Comparison of ENCODE assay signal across 34 cellular contexts in genomic region chr5:150174285-150174684, GRCh38. TPM values are rescaled to one million over a fixed set of nuclear protein-coding genes. Genes with fewer than 3 reads are reported as not detected.
"Had no signal": no experiment of that assay in that cellular context is flagged by ENCODE, and none has a peak within 500 bp of the region (broad histone marks: within the 10 kb centered on the region; RNA-seq: fewer than 3 reads in every experiment).

No MANE protein-coding gene starts in this region.

- H3K9me3 ChIP-seq: esophagus muscularis mucosa, heart right ventricle, left lung, mucosa of descending colon, prostate gland, right atrium auricular region, suprapubic skin, thyroid gland had no signal

- H3K4me2 ChIP-seq: smooth muscle cell had no signal

- FAIRE-seq: islet of Langerhans had no signal

- H3K4me1 ChIP-seq: left lung, prostate gland had no signal

- ATAC-seq: heart right ventricle; left cardiac atrium; left lung; mucosa of descending colon; naive thymus-derived CD4-positive, alpha-beta T cell; sciatic nerve; stimulated activated naive CD8-positive, alpha-beta T cell treated with anti-CD3 and anti-CD28 coated beads, Interleukin-15, amount 100 ng/mL, for 72 hours had no signal

- H3K36me3 ChIP-seq: esophagus muscularis mucosa, heart right ventricle, left lung, prostate gland, right atrium auricular region, suprapubic skin, thyroid gland had no signal

- H3K27me3 ChIP-seq: right atrium auricular region, suprapubic skin, thyroid gland had no signal

- DNase-seq: cortex of kidney; effector CD4-positive, alpha-beta T cell; glutamatergic neuron; heart right ventricle; hippocampal formation; left cardiac atrium; left lung; mesenchymal stem cell; mucosa of descending colon; naive thymus-derived CD4-positive, alpha-beta T cell; nucleus accumbens; stimulated activated CD4-positive, alpha-beta T cell treated with anti-CD3 and anti-CD28 coated beads, Interleukin-12 subunit alpha, Interleukin-12 subunit beta, amount 100 ng/mL, for 4 hours; stimulated activated CD4-positive, alpha-beta T cell treated with anti-CD3 and anti-CD28 coated beads, Interleukin-1b, Interleukin-23, amount 100 ng/mL, for 48 hours; stimulated activated CD4-positive, alpha-beta T cell treated with anti-CD3 and anti-CD28 coated beads, Interleukin-4, amount 100 ng/mL, for 1 hour; stimulated activated CD8-positive, alpha-beta memory T cell treated with anti-CD3 and anti-CD28 coated beads, Interleukin-4, amount 100 ng/mL, for 48 hours; stimulated activated naive CD4-positive, alpha-beta T cell; stimulated activated naive CD8-positive, alpha-beta T cell treated with anti-CD3 and anti-CD28 coated beads, Interleukin-15, amount 100 ng/mL, for 72 hours; thyroid gland had no signal

- H3K27ac ChIP-seq: epithelial cell of prostate, esophagus muscularis mucosa, heart right ventricle, left lung, prostate gland, right atrium auricular region, suprapubic skin, thyroid gland had no signal

- H3K4me3 ChIP-seq: esophagus muscularis mucosa, heart right ventricle, left lung, mucosa of descending colon, prostate gland, right atrium auricular region, smooth muscle cell, suprapubic skin, thyroid gland had no signal

RNA-seq across cellular contexts. Expression of gene CDX1, which starts 7.7 kb away (rescaled TPM):
- total RNA-seq: dermis microvascular lymphatic vessel endothelial cell; left cardiac atrium; lower leg skin; lung microvascular endothelial cell; naive thymus-derived CD4-positive, alpha-beta T cell; right atrium auricular region; sciatic nerve; thyroid gland had no signal

RNA-seq across cellular contexts. Expression of gene SLC6A7, which starts 15.6 kb away (rescaled TPM):
- total RNA-seq: chondrocyte; dermis microvascular lymphatic vessel endothelial cell; esophagus muscularis mucosa; heart right ventricle; kidney epithelial cell; left cardiac atrium; left lung; lung microvascular endothelial cell; mesothelial cell of epicardium; naive thymus-derived CD4-positive, alpha-beta T cell; osteocyte; prostate gland; right atrium auricular region; sciatic nerve; smooth muscle cell; suprapubic skin; thyroid gland; urinary bladder had no signal
